ENCODE assay signal across 8 cellular contexts in the genomic region with DNA sequence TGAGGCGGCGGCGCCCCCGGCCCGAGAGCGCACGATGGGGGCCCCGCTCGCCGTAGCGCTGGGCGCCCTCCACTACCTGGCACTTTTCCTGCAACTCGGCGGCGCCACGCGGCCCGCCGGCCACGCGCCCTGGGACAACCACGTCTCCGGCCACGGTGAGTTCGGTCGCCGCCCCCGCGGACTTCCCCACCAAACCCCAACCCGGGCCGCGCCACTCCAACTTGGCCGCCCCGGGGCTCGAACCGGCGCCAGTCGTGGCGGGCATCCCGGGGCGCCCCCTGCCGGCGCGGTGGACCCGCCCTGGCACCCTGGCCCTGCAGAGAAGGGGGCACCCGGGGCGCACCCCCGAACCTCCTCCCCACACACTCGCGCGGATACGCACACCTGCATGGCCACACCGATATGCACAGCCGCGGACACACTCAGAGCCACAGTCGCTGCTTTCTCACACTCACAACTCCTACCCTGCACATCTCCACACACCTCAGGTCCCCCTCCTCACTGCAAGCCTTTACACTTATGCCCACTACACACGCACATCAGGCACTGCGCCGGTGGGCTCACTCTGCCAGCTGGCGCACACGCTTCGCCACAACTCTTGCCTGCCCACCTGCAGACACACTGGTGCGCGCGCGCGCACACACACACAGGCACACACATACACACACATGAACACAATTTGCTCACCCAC. TPM values are rescaled to one million over a fixed set of nuclear protein-coding genes. Genes with fewer than 3 reads are reported as not detected.
DNase-seq lines count a peak whose midpoint lies in the region; ATAC-seq and TF ChIP-seq lines count a peak whose summit lies in the region.

No MANE protein-coding gene starts in this region.

- no peaks in the 10 kb centered on the region for H3K36me3 ChIP-seq in lung (ENCODE audit: control insufficient read depth in 2 of 2, insufficient read depth in 2 of 2, low read length in 2 of 2)

- TF ChIP-seq CTCF in GM12875 (IDR thresholded peaks at IDR 0.05; ENCODE audit: borderline replicate concordance, insufficient read depth, low read depth, low read length) (peak; percentile 58), astrocyte of the spinal cord (IDR thresholded peaks at IDR 0.05; ENCODE audit: low read depth, low read length) (peak; percentile 37), lung (IDR thresholded peaks at IDR 0.05; ENCODE audit: control extremely low read depth, extremely low read depth) (no peak)

- peaks cover 0 to 12% of the 10 kb centered on the region in 2 donors for H3K4me1 ChIP-seq in lung (ENCODE audit: control insufficient read depth in 2 of 2, insufficient read depth in 2 of 2, low read length in 2 of 2)

- in situ Hi-C loops in astrocyte of the spinal cord (cut with HindIII; ENCODE audit: low sequenced_read_pairs) = no loop called here

- ATAC-seq in lung (ENCODE audit: insufficient read depth, low FRiP score) = no peak
- ATAC-seq in HG02571 (IDR thresholded peaks at IDR 0.05; ENCODE audit: unreplicated experiment) = no peak
- ATAC-seq in GM19467 (IDR thresholded peaks at IDR 0.05; ENCODE audit: unreplicated experiment) = no peak
- ATAC-seq in HG03460 (IDR thresholded peaks at IDR 0.05; ENCODE audit: unreplicated experiment) = no peak

- 26 to 30% methylated on average over 56 to 67 of the region's 67 CpGs for WGBS in lung, 2 donors

- no peaks in the 10 kb centered on the region for H3K27me3 ChIP-seq in lung (ENCODE audit: control insufficient read depth, insufficient read depth)

- peak overlapping the region; percentile 54 for H3K4me3 ChIP-seq in GM12875 (ENCODE audit: low read depth, low read length)
- H3K4me3 ChIP-seq in astrocyte of the spinal cord (ENCODE audit: low read depth, low read length) = peak overlapping the region; percentile 42
- H3K4me3 ChIP-seq in lung = peak overlapping the region; percentile 26

- H3K27ac ChIP-seq in lung (ENCODE audit: low read depth in 1 of 2, low read length in 1 of 2) = no peak overlapping the region

- peak; percentile 75 for DNase-seq in 8988T
- DNase-seq in astrocyte of the spinal cord (ENCODE audit: low read depth, low spot score) = no peak
- DNase-seq in lung (ENCODE audit: low spot score) = no peak
- DNase-seq in KG1 (lab: John Stamatoyannopoulos, UW) = no peak

- H3K9me3 ChIP-seq in lung (ENCODE audit: control insufficient read depth in 2 of 2, insufficient read depth in 1 of 2, low read length in 1 of 2) = peaks cover 0 to 8% of the 10 kb centered on the region in 2 donors

RNA-seq across cellular contexts. Expression of a gene that starts 0.5 kb away (rescaled TPM):
- 10 to 100 TPM in 1 of 2 donors, 1 to 10 TPM in 1; 8.0 to 71.6 TPM for total RNA-seq in lung
- polyA plus RNA-seq in lung = 10 to 100 TPM; 24.8 to 38.0 TPM
